In the genomic region with DNA sequence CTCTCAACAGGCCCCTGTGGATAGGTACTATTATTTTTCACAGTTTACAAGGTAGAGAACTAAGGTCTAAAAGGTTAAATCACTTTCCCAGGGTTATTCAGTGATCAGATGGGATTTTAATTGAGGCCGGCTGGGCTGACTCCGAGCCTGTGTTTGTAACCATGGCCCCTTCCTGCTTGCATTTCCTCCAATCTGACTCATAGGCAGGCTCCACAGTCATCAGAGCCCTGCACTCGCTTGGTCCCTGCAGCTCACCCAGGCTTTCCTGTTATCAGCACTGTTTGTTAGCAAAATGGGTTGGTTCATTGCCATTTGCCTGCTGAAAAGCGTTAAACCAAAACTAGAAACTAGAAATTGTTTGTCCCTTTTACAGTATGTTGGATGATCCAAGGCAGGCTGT, we compare ENCODE assay signal across 12 cellular contexts. TPM values are rescaled to one million over a fixed set of nuclear protein-coding genes. Genes with fewer than 3 reads are reported as not detected.
DNase-seq lines count a peak whose midpoint lies in the region; ATAC-seq and TF ChIP-seq lines count a peak whose summit lies in the region.
"Had no signal": no experiment of that assay in that cellular context is flagged by ENCODE, and none has a peak within 500 bp of the region (broad histone marks: within the 10 kb centered on the region; RNA-seq: fewer than 3 reads in every experiment).

No MANE protein-coding gene starts in this region.

- CTCF ChIA-PET in WTC11 (lab: Charles Lee): interaction anchor here (2.3 to 2.7 kb wide), 2 partner anchors 31 to 194 kb away, joined by 10 to 13 read pairs; no protein-coding TSS in a partner anchor

- H3K27ac ChIP-seq in vagina: peak overlapping the region; percentile 2
- H3K27ac ChIP-seq in prostate gland: no peak overlapping the region

- H3K27me3 Mint-ChIP-seq in WTC11 (ENCODE audit: low read depth): peaks cover 9% of the 10 kb centered on the region

- H3K27ac Mint-ChIP-seq in WTC11: no peak overlapping the region
- H3K27ac Mint-ChIP-seq: CD4-positive, CD25-positive, alpha-beta regulatory T cell; natural killer cell treated with Interleukin-12 subunit alpha and Interleukin-12 subunit beta and Interleukin-15 and Interleukin-18, amount 100 ng/mL, for 72 hours had no signal

- no peak overlapping the region for H3K4me3 Mint-ChIP-seq in WTC11
- H3K4me3 Mint-ChIP-seq: CD4-positive, CD25-positive, alpha-beta regulatory T cell; natural killer cell treated with Interleukin-12 subunit alpha and Interleukin-12 subunit beta and Interleukin-15 and Interleukin-18, amount 100 ng/mL, for 72 hours had no signal

- POLR2A ChIA-PET in WTC11 (lab: Charles Lee): no interaction called here

- 64% methylated on average over 4 of the region's 4 CpGs for WGBS in prostate gland

- ATAC-seq in Right ventricle myocardium inferior: peak; percentile 62
- ATAC-seq in WTC11: peak; percentile 46
- peak; percentile 67 to 83 for ATAC-seq in left cardiac atrium
- ATAC-seq in activated CD4-positive, CD25-positive, alpha-beta regulatory T cell treated with anti-CD3 and anti-CD28 coated beads, Interleukin-2, amount 50 U/mL, for 24 hours: no peak

- H3K9me3 ChIP-seq in vagina: no peaks in the 10 kb centered on the region
- H3K9me3 ChIP-seq in prostate gland: no peaks in the 10 kb centered on the region

- TF ChIP-seq CTCF in WTC11 (IDR thresholded peaks at IDR 0.05) (no peak), vagina (IDR thresholded peaks at IDR 0.05) (no peak), prostate gland (IDR thresholded peaks at IDR 0.05) (no peak)

- no peak for DNase-seq in Right ventricle myocardium inferior (ENCODE audit: missing footprints)
- DNase-seq in cardiac septum (ENCODE audit: low spot score): no peak
- DNase-seq in WTC11 (ENCODE audit: low spot score): no peak
- DNase-seq in left cardiac atrium: peak; percentile 49
- DNase-seq in vagina (ENCODE audit: extremely low spot score in 2 of 2): no peak
- no peak for DNase-seq in NCI-H2081 treated with DMSO at 0.1 percent for 48 hours (lab: John Stamatoyannopoulos, UW)
- DNase-seq in prostate gland (ENCODE audit: low spot score): no peak
- DNase-seq: effector CD8-positive, alpha-beta T cell; NCI-H2171 had no signal

- no peaks in the 10 kb centered on the region for H3K36me3 Mint-ChIP-seq in WTC11
- H3K36me3 Mint-ChIP-seq: CD4-positive, CD25-positive, alpha-beta regulatory T cell; natural killer cell treated with Interleukin-12 subunit alpha and Interleukin-12 subunit beta and Interleukin-15 and Interleukin-18, amount 100 ng/mL, for 72 hours had no signal

- H3K27me3 ChIP-seq in vagina (no peaks in the 10 kb centered on the region), prostate gland (replicated peaks; ENCODE audit: insufficient read depth) (no peaks in the 10 kb centered on the region)

- H3K4me3 ChIP-seq in vagina (no peak overlapping the region), prostate gland (no peak overlapping the region)

- TF ChIP-seq POLR2A in vagina (IDR thresholded peaks at IDR 0.05) (no peak), prostate gland (IDR thresholded peaks at IDR 0.05) (no peak)

- H3K4me1 ChIP-seq in vagina (peaks cover 7% of the 10 kb centered on the region), prostate gland (replicated peaks) (no peaks in the 10 kb centered on the region)

- intact Hi-C loops in Right ventricle myocardium inferior (cut with DNase I) (no loop called here), cardiac septum (cut with DNase I) (loop anchor here (5.0 kb wide), 1 partner anchor 514 kb away; no protein-coding TSS in a partner anchor), left cardiac atrium (cut with DNase I) (loop anchor here in 1 of 2 donors (2.0 to 10.0 kb wide), 2 partner anchors 189 to 517 kb away; no protein-coding TSS in a partner anchor), vagina (cut with DNase I) (loop anchor here (10.0 kb wide), 1 partner anchor 517 kb away; no protein-coding TSS in a partner anchor), prostate gland (cut with DNase I) (no loop called here)

- no peaks in the 10 kb centered on the region for H3K36me3 ChIP-seq in vagina
- H3K36me3 ChIP-seq in prostate gland: no peaks in the 10 kb centered on the region

- H3K9me3 Mint-ChIP-seq in WTC11: no peaks in the 10 kb centered on the region
- H3K9me3 Mint-ChIP-seq: natural killer cell treated with Interleukin-12 subunit alpha and Interleukin-12 subunit beta and Interleukin-15 and Interleukin-18, amount 100 ng/mL, for 72 hours had no signal

- H3K4me1 Mint-ChIP-seq in WTC11: peaks cover 12% of the 10 kb centered on the region

TF ChIP-seq in WTC11, 78 proteins besides CTCF, POLR2A, EP300 and RAD21 (continues in another document):
- TF ChIP-seq OVOL2 (CRISPR knock-in tag; IDR thresholded peaks at IDR 0.05; ENCODE audit: borderline replicate concordance) (no peak), GTF2I (CRISPR knock-in tag; conservative IDR thresholded peaks at IDR 0.05) (no peak), HMGA2 (CRISPR knock-in tag; IDR thresholded peaks at IDR 0.05) (no peak), SOX15 (CRISPR knock-in tag; IDR thresholded peaks at IDR 0.05) (no peak), SP1 (CRISPR knock-in tag; conservative IDR thresholded peaks at IDR 0.05) (no peak), PRRX2 (CRISPR knock-in tag; IDR thresholded peaks at IDR 0.05) (no peak), ZNF423 (CRISPR knock-in tag; IDR thresholded peaks at IDR 0.05) (no peak), KAT7 (CRISPR knock-in tag; IDR thresholded peaks at IDR 0.05; ENCODE audit: borderline replicate concordance) (no peak), RORB (CRISPR knock-in tag; IDR thresholded peaks at IDR 0.05) (no peak), E2F4 (CRISPR knock-in tag; IDR thresholded peaks at IDR 0.05; ENCODE audit: borderline replicate concordance, low read depth) (no peak), JAZF1 (CRISPR knock-in tag; IDR thresholded peaks at IDR 0.05) (no peak), FOXJ3 (CRISPR knock-in tag; IDR thresholded peaks at IDR 0.05; ENCODE audit: borderline replicate concordance) (no peak), MXD4 (CRISPR knock-in tag; IDR thresholded peaks at IDR 0.05; ENCODE audit: borderline replicate concordance) (no peak), MLX (CRISPR knock-in tag; IDR thresholded peaks at IDR 0.05) (no peak), FOXK1 (CRISPR knock-in tag; IDR thresholded peaks at IDR 0.05) (no peak)
- TF ChIP-seq, protein P1, sequence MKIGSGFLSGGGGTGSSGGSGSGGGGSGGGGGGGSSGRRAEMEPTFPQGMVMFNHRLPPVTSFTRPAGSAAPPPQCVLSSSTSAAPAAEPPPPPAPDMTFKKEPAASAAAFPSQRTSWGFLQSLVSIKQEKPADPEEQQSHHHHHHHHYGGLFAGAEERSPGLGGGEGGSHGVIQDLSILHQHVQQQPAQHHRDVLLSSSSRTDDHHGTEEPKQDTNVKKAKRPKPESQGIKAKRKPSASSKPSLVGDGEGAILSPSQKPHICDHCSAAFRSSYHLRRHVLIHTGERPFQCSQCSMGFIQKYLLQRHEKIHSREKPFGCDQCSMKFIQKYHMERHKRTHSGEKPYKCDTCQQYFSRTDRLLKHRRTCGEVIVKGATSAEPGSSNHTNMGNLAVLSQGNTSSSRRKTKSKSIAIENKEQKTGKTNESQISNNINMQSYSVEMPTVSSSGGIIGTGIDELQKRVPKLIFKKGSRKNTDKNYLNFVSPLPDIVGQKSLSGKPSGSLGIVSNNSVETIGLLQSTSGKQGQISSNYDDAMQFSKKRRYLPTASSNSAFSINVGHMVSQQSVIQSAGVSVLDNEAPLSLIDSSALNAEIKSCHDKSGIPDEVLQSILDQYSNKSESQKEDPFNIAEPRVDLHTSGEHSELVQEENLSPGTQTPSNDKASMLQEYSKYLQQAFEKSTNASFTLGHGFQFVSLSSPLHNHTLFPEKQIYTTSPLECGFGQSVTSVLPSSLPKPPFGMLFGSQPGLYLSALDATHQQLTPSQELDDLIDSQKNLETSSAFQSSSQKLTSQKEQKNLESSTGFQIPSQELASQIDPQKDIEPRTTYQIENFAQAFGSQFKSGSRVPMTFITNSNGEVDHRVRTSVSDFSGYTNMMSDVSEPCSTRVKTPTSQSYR (CRISPR knock-in tag; IDR thresholded peaks at IDR 0.05): no peak
- TF ChIP-seq, protein P2, sequence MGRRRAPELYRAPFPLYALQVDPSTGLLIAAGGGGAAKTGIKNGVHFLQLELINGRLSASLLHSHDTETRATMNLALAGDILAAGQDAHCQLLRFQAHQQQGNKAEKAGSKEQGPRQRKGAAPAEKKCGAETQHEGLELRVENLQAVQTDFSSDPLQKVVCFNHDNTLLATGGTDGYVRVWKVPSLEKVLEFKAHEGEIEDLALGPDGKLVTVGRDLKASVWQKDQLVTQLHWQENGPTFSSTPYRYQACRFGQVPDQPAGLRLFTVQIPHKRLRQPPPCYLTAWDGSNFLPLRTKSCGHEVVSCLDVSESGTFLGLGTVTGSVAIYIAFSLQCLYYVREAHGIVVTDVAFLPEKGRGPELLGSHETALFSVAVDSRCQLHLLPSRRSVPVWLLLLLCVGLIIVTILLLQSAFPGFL (CRISPR knock-in tag; IDR thresholded peaks at IDR 0.05; ENCODE audit: borderline replicate concordance): no peak

RNA-seq across cellular contexts. Expression of gene LMX1A, which starts 41.4 kb away (rescaled TPM):
- 0.14 TPM for total RNA-seq in Right ventricle myocardium inferior
- 0.22 TPM for total RNA-seq in cardiac septum
- not detected in 3 replicates for total RNA-seq in WTC11 (2021)
- total RNA-seq in left cardiac atrium: under 1 TPM in 1 of 2 donors, not detected in 1; 0.09 TPM
- total RNA-seq in vagina: not detected
- total RNA-seq in prostate gland: under 1 TPM in 1 of 2 donors, not detected in 1; 0.28 TPM
- total RNA-seq: CD4-positive, CD25-positive, alpha-beta regulatory T cell; natural killer cell treated with Interleukin-12 subunit alpha and Interleukin-12 subunit beta and Interleukin-15 and Interleukin-18, amount 100 ng/mL, for 72 hours had no signal

RNA-seq across cellular contexts. Expression of gene RXRG, which starts 47.0 kb away (rescaled TPM):
- total RNA-seq in Right ventricle myocardium inferior (3.1 TPM), cardiac septum (5.1 TPM), WTC11 (2021) (not detected in 3 replicates), left cardiac atrium (1 to 10 TPM; 2.4 to 5.3 TPM), vagina (not detected), prostate gland (1 to 10 TPM in 1 of 2 donors, under 1 TPM in 1; 0.14 to 1.4 TPM)
- total RNA-seq: CD4-positive, CD25-positive, alpha-beta regulatory T cell; natural killer cell treated with Interleukin-12 subunit alpha and Interleukin-12 subunit beta and Interleukin-15 and Interleukin-18, amount 100 ng/mL, for 72 hours had no signal

Comparison
In these comparisons a context has a peak if more than half of its experiments do, and no peak if none do; other contexts are left out.
1. intact Hi-C loops: an anchor here in cardiac septum (5.0 kb wide) and vagina (10.0 kb wide); none called in Right ventricle myocardium inferior and prostate gland.
2. ATAC-seq: peak in Right ventricle myocardium inferior (single experiment), WTC11 (single experiment) and left cardiac atrium (2 of 2); none in activated CD4-positive, CD25-positive, alpha-beta regulatory T cell treated with anti-CD3 and anti-CD28 coated beads, Interleukin-2, amount 50 U/mL, for 24 hours (0 of 2).